In the genomic region with DNA sequence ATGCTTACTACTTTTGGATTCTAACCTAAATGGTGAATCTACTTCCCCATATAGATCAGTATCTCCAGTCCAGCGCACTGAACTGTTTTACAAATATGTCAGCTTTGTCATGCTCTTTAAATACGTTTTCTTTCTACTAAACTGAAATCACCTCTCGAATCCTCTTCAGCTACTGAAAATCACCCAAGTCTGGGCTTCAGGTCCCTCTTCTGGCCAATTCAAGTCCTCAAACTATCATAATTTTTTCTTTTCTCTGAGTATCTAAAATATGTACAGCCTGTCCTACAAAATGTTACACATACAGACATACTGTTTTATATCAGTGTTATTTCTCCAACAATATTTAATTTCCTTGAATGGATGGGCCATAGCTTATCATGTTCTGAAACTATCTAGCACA, we compare ENCODE assay signal across 15 cellular contexts.
"Had no signal": no experiment of that assay in that cellular context is flagged by ENCODE, and none has a peak within 500 bp of the region (broad histone marks: within the 10 kb centered on the region; RNA-seq: fewer than 3 reads in every experiment).

No MANE protein-coding gene starts in this region.

- H3K9me3 ChIP-seq: right atrium auricular region had no signal

- H3K36me3 ChIP-seq: right atrium auricular region had no signal

- H3K4me3 ChIP-seq: coronary artery, right atrium auricular region had no signal

- H3K27ac ChIP-seq: coronary artery, right atrium auricular region had no signal

- DNase-seq: activated CD4-positive, alpha-beta T cell treated with anti-CD3 and anti-CD28 coated beads, Interleukin-2, amount 50 U/mL, for 1 hour; activated CD8-positive, alpha-beta memory T cell treated with anti-CD3 and anti-CD28 coated beads for 24 hours; activated naive CD8-positive, alpha-beta T cell treated with anti-CD3 and anti-CD28 coated beads, Interleukin-2, amount 10 ng/mL, durations not matched to agents 7 days and 5 days; central memory CD4-positive, alpha-beta T cell; effector CD4-positive, alpha-beta T cell; foreskin fibroblast; mesenchymal stem cell; occipital lobe; stimulated activated CD4-positive, alpha-beta T cell treated with anti-CD3 and anti-CD28 coated beads, Interleukin-15, amount 100 ng/mL, for 24 hours; stimulated activated CD4-positive, alpha-beta T cell treated with anti-CD3 and anti-CD28 coated beads, Interleukin-4, amount 100 ng/mL, for 24 hours; stimulated activated naive CD4-positive, alpha-beta T cell; trophoblast cell had no signal

- ATAC-seq: activated CD4-positive, CD25-positive, alpha-beta regulatory T cell treated with anti-CD3 and anti-CD28 coated beads, Interleukin-2, amount 50 U/mL, for 24 hours had no signal

- H3K27me3 ChIP-seq: right atrium auricular region had no signal
